1 cellular context compared by ENCODE assay signal in the genomic region with DNA sequence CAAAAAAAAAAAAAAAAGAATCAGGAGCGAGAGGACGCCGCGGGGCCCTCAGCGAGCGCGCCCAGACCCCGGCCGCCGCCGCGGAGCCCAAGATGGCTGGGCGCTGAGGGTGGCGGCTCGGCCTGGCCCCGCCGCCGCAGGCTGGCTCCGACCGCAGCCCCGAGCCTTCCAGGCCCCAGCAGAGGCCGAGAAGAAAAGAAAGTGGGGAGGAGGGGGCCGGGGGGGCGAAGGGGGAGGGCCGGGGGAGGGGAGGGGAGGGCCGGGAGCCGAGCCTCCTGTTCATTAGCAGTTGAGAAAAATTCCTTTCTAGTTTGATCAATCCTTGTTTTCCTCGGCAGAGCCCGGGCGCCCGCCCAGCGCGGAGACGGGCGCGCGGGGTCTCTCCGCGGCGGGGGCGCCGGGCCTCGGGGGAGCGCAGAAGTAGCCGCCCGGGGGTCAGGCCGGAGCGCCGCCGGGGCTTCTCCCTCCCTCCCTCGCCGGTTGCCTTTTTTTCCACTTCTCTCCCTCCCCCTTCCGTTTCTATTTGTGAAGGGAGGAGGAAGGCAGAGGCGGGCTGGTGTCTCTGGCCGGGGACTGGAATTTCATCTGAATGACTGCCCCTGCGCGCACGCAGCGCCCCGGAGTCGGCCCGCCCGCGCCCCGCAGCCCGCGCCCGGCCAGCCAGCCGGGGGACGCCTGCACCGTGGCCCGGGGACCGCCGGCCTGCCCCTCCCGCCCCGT.
TF ChIP-seq lines count a peak whose summit lies in the region.

No MANE protein-coding gene starts in this region.

TF ChIP-seq in H1, 55 proteins besides CTCF, POLR2A, EP300 and RAD21 (continued from another document):
- TF ChIP-seq TBP (IDR thresholded peaks at IDR 0.05; ENCODE audit: low read depth, low read length) = peak; percentile 17; the same call in 1 of the 2 replicates
- peak; percentile 50 for TF ChIP-seq TAF7 (optimal IDR thresholded peaks at IDR 0.05; ENCODE audit: borderline replicate concordance, low read depth, low read length)
- TF ChIP-seq PHF8 (conservative IDR thresholded peaks at IDR 0.05; ENCODE audit: low read depth, low read length) = peak; percentile 16; the same call in 1 of the 2 replicates
